28 cellular contexts compared by ENCODE assay signal in genomic region chr2:230903251-230904150, GRCh38. TPM values are rescaled to one million over a fixed set of nuclear protein-coding genes. Genes with fewer than 3 reads are reported as not detected.
DNase-seq lines count a peak whose midpoint lies in the region; ATAC-seq lines count a peak whose summit lies in the region.
"Had no signal": no experiment of that assay in that cellular context is flagged by ENCODE, and none has a peak within 500 bp of the region (broad histone marks: within the 10 kb centered on the region; RNA-seq: fewer than 3 reads in every experiment).

No MANE protein-coding gene starts in this region.

- peak; percentile 31 for DNase-seq in cardiac septum (ENCODE audit: low spot score)
- DNase-seq in Right ventricle myocardium inferior (ENCODE audit: missing footprints): no peak
- no peak for DNase-seq in activated T-cell treated with anti-CD3 and anti-CD28 coated beads, Interleukin-2, amount 50 U/mL, for 4 hours
- peak; percentile 2 to 18 for DNase-seq in left colon
- DNase-seq in ureter (ENCODE audit: low spot score): peak; percentile 25
- DNase-seq in CD8-positive, alpha-beta memory T cell: no peak
- DNase-seq in amniotic stem cell (lab: John Stamatoyannopoulos, UW): no peak
- DNase-seq: brain microvascular endothelial cell; GF-D8; HCEC 1CT; IMR-90; MG63; NCI-H1436 treated with DMSO at 0.1 percent for 48 hours; NCI-H2171 treated with DMSO at 0.1 percent for 48 hours; NCI-H774; nephron progenitor cell; PC-3; small intestine; stimulated activated CD4-positive, alpha-beta T cell treated with anti-CD3 and anti-CD28 coated beads, Interleukin-4, amount 100 ng/mL, for 24 hours; T-helper 17 cell; WERI-Rb-1 had no signal

- no peak overlapping the region for H3K27ac ChIP-seq in CD8-positive, alpha-beta memory T cell (ENCODE audit: low read depth, low read length)
- H3K27ac ChIP-seq: brain microvascular endothelial cell, gastroesophageal sphincter, SJCRH30, WERI-Rb-1 had no signal

- H3K9me3 ChIP-seq in CD8-positive, alpha-beta memory T cell (ENCODE audit: low read length): no peaks in the 10 kb centered on the region
- H3K9me3 ChIP-seq: gastroesophageal sphincter, MG63, SJCRH30 had no signal

- peaks cover 18% of the 10 kb centered on the region for H3K4me1 ChIP-seq in CD8-positive, alpha-beta memory T cell (ENCODE audit: insufficient read depth, low read length)
- H3K4me1 ChIP-seq: SJCRH30 had no signal

- peaks cover 45% of the 10 kb centered on the region for H3K4me1 Mint-ChIP-seq in activated T-cell treated with anti-CD3 and anti-CD28 coated beads, Interleukin-2, amount 50 U/mL, for 4 hours (ENCODE audit: low read depth)
- H3K4me1 Mint-ChIP-seq in CD8-positive, alpha-beta memory T cell: peaks cover 18 to 48% (median 33%) of the 10 kb centered on the region in 3 donors

- no peaks in the 10 kb centered on the region for H3K36me3 Mint-ChIP-seq in activated T-cell treated with anti-CD3 and anti-CD28 coated beads, Interleukin-2, amount 50 U/mL, for 4 hours (ENCODE audit: insufficient read depth)
- H3K36me3 Mint-ChIP-seq in CD8-positive, alpha-beta memory T cell: peaks cover 0 to 17% (median 0%) of the 10 kb centered on the region in 3 donors

- POLR2A ChIA-PET in CD8-positive, alpha-beta memory T cell (lab: Charles Lee): no interaction called here

- CTCF ChIA-PET in CD8-positive, alpha-beta memory T cell (lab: Charles Lee): interaction anchor here (0.6 to 13.8 kb wide), 6 partner anchors 9 to 647 kb away, joined by 3 to 129 read pairs (median 4); partner anchors contain the start of gene GPR55

- peak overlapping the region; percentile 3 for H3K4me3 Mint-ChIP-seq in activated T-cell treated with anti-CD3 and anti-CD28 coated beads, Interleukin-2, amount 50 U/mL, for 4 hours
- H3K4me3 Mint-ChIP-seq in CD8-positive, alpha-beta memory T cell: no peak overlapping the region
- H3K4me3 Mint-ChIP-seq: activated naive CD4-positive, alpha-beta T cell treated with anti-CD3 and anti-CD28 coated beads, Interleukin-2, amount 50 U/mL, for 24 hours; CD4-positive, alpha-beta T cell; nephron progenitor cell; T-helper 17 cell had no signal

- no peak overlapping the region for H3K4me3 ChIP-seq in CD8-positive, alpha-beta memory T cell (ENCODE audit: low read length)
- H3K4me3 ChIP-seq: gastroesophageal sphincter, MG63, SJCRH30 had no signal

- H3K36me3 ChIP-seq in CD8-positive, alpha-beta memory T cell (ENCODE audit: insufficient read depth, low read length): no peaks in the 10 kb centered on the region
- H3K36me3 ChIP-seq: brain microvascular endothelial cell, gastroesophageal sphincter, MG63, SJCRH30, WERI-Rb-1 had no signal

- H3K27me3 ChIP-seq in CD8-positive, alpha-beta memory T cell (ENCODE audit: insufficient read depth, low read length, poor library complexity, severe bottlenecking): no peaks in the 10 kb centered on the region

- ATAC-seq in Right ventricle myocardium inferior (no peak), left colon (no peak), GM18867 (IDR thresholded peaks at IDR 0.05; ENCODE audit: unreplicated experiment) (no peak)
- ATAC-seq in activated T-cell treated with anti-CD3 and anti-CD28 coated beads, Interleukin-2, amount 50 U/mL, for 4 hours: no peak
- ATAC-seq: esophagus mucosa, gastroesophageal sphincter, PC-3, T-helper 17 cell had no signal

- intact Hi-C loops in cardiac septum (cut with DNase I): loop anchor here (5.0 kb wide), 1 partner anchor 84 kb away; no protein-coding TSS in a partner anchor
- intact Hi-C loops in Right ventricle myocardium inferior (cut with DNase I): loop anchor here (5.0 kb wide), 1 partner anchor 149 kb away; no protein-coding TSS in a partner anchor
- intact Hi-C loops in left colon (cut with DNase I, micrococcal nuclease): loop anchor here in 1 of 2 donors (10.0 kb wide), 1 partner anchor 81 kb away; no protein-coding TSS in a partner anchor

- peak overlapping the region in 2 of 8 donors; percentile 18 to 32 for H3K27ac Mint-ChIP-seq in CD8-positive, alpha-beta memory T cell
- H3K27ac Mint-ChIP-seq: CD4-positive, alpha-beta T cell; nephron progenitor cell; T-helper 17 cell had no signal

- H3K27me3 Mint-ChIP-seq in activated T-cell treated with anti-CD3 and anti-CD28 coated beads, Interleukin-2, amount 50 U/mL, for 4 hours (ENCODE audit: low read depth): peaks cover 10% of the 10 kb centered on the region
- H3K27me3 Mint-ChIP-seq in CD8-positive, alpha-beta memory T cell: peaks cover 3 to 7% of the 10 kb centered on the region in 2 donors
- H3K27me3 Mint-ChIP-seq: CD4-positive, alpha-beta T cell had no signal

- no peaks in the 10 kb centered on the region for H3K9me3 Mint-ChIP-seq in activated T-cell treated with anti-CD3 and anti-CD28 coated beads, Interleukin-2, amount 50 U/mL, for 4 hours
- H3K9me3 Mint-ChIP-seq in CD8-positive, alpha-beta memory T cell: no peaks in the 10 kb centered on the region
- H3K9me3 Mint-ChIP-seq: activated naive CD4-positive, alpha-beta T cell treated with anti-CD3 and anti-CD28 coated beads, Interleukin-2, amount 50 U/mL, for 24 hours; CD4-positive, alpha-beta T cell; nephron progenitor cell had no signal

RNA-seq across cellular contexts. Expression of gene GPR55, which starts 21.5 kb away (rescaled TPM):
- total RNA-seq in cardiac septum (not detected), Right ventricle myocardium inferior (not detected), left colon (under 1 TPM; 0.34 TPM), ureter (0.39 TPM)
- 1 to 10 TPM; 1.2 to 1.6 (median 1.5) TPM for total RNA-seq in activated T-cell treated with anti-CD3 and anti-CD28 coated beads, Interleukin-2, amount 50 U/mL, for 4 hours
- total RNA-seq in CD8-positive, alpha-beta memory T cell: 10 to 100 TPM; 11.1 to 11.6 TPM
- 3.5 TPM for polyA plus RNA-seq in CD8-positive, alpha-beta memory T cell
- total RNA-seq: dermis microvascular lymphatic vessel endothelial cell, IMR-90 had no signal

RNA-seq across cellular contexts. Expression of gene ITM2C, which starts 38.8 kb away (rescaled TPM):
- 18.4 TPM for total RNA-seq in cardiac septum
- 29.6 TPM for total RNA-seq in Right ventricle myocardium inferior
- total RNA-seq in activated T-cell treated with anti-CD3 and anti-CD28 coated beads, Interleukin-2, amount 50 U/mL, for 4 hours: 10 to 100 TPM; 17.2 to 29.4 (median 22.1) TPM
- total RNA-seq in left colon: 1,000 to 10,000 TPM; 2,207 to 2,247 TPM
- 227 TPM for total RNA-seq in ureter
- total RNA-seq in CD8-positive, alpha-beta memory T cell: 10 to 100 TPM; 56.1 to 58.6 TPM
- 50.1 TPM for polyA plus RNA-seq in CD8-positive, alpha-beta memory T cell

Comparison
In these comparisons a context has a peak if more than half of its experiments do, and no peak if none do; other contexts are left out.
1. DNase-seq: peak in cardiac septum (single experiment), left colon (2 of 2) and ureter (single experiment); none in Right ventricle myocardium inferior (single experiment), activated T-cell treated with anti-CD3 and anti-CD28 coated beads, Interleukin-2, amount 50 U/mL, for 4 hours (single experiment), CD8-positive, alpha-beta memory T cell (0 of 5) and amniotic stem cell (single experiment).